1 cellular context compared by ENCODE assay signal in the genomic region with DNA sequence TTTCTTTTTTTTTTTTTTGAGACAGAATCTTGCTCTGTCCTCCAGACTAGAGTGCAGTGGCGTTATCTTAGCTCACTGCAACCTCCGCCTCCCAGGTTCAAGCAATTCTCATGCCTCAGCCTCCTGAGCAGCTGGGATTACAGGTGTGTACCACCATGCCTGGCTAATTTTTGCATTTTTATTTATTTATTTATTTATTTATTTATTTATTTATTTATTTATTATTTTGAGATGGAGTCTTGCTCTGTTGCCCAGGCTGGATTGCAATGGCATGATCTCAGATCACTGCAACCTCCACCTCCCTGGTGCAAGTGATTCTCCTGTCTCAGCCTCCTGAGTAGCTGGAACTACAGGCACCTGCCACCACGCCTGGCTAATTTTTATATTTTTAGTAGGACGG.
A peak's percentile ranks its signal among the peaks of the same experiment; 100 is the strongest.
TF ChIP-seq lines count a peak whose summit lies in the region.

No MANE protein-coding gene starts in this region.

TF ChIP-seq in HEK293, 187 proteins besides CTCF, POLR2A, EP300 and RAD21 (continued from another document):
- TF ChIP-seq ZNF19 (tag by site-specific recombination; IDR thresholded peaks at IDR 0.05; ENCODE audit: low read depth) (0 out of 2 replicates have a peak, but pooled peaks have one; percentile 74), ZNF555 (tag by site-specific recombination; conservative IDR thresholded peaks at IDR 0.05) (peak; percentile 64), ZFP37 (tag by site-specific recombination; IDR thresholded peaks at IDR 0.05) (peak; percentile 52; the same call in 1 of the 2 replicates), ZNF654 (tag by site-specific recombination; IDR thresholded peaks at IDR 0.05; ENCODE audit: low read depth) (peak; percentile 39), ZNF791 (tag by site-specific recombination; IDR thresholded peaks at IDR 0.05) (peak; percentile 16; the same call in 1 of the 2 replicates), ZNF629 (tag by site-specific recombination; IDR thresholded peaks at IDR 0.05) (peak; percentile 42; the same call in 1 of the 2 replicates), ZNF266 (tag by site-specific recombination; IDR thresholded peaks at IDR 0.05; ENCODE audit: low read depth) (peak; percentile 61), ZNF394 (tag by site-specific recombination; IDR thresholded peaks at IDR 0.05; ENCODE audit: borderline replicate concordance) (peak; percentile 90), ZNF404 (tag by site-specific recombination; IDR thresholded peaks at IDR 0.05) (0 out of 2 replicates have a peak, but pooled peaks have one; percentile 41), ZNF426 (tag by site-specific recombination; IDR thresholded peaks at IDR 0.05) (peak; percentile 79), ZXDB (tag by site-specific recombination; IDR thresholded peaks at IDR 0.05) (peak; percentile 58; the same call in 1 of the 2 replicates), ZNF560 (tag by site-specific recombination; IDR thresholded peaks at IDR 0.05; ENCODE audit: borderline replicate concordance) (0 out of 2 replicates have a peak, but pooled peaks have one; percentile 65), ZNF664 (tag by site-specific recombination; IDR thresholded peaks at IDR 0.05) (0 out of 2 replicates have a peak, but pooled peaks have one; percentile 40), OVOL3 (tag by site-specific recombination; IDR thresholded peaks at IDR 0.05) (peak; percentile 35; the same call in 1 of the 2 replicates)
- TF ChIP-seq, protein P1, sequence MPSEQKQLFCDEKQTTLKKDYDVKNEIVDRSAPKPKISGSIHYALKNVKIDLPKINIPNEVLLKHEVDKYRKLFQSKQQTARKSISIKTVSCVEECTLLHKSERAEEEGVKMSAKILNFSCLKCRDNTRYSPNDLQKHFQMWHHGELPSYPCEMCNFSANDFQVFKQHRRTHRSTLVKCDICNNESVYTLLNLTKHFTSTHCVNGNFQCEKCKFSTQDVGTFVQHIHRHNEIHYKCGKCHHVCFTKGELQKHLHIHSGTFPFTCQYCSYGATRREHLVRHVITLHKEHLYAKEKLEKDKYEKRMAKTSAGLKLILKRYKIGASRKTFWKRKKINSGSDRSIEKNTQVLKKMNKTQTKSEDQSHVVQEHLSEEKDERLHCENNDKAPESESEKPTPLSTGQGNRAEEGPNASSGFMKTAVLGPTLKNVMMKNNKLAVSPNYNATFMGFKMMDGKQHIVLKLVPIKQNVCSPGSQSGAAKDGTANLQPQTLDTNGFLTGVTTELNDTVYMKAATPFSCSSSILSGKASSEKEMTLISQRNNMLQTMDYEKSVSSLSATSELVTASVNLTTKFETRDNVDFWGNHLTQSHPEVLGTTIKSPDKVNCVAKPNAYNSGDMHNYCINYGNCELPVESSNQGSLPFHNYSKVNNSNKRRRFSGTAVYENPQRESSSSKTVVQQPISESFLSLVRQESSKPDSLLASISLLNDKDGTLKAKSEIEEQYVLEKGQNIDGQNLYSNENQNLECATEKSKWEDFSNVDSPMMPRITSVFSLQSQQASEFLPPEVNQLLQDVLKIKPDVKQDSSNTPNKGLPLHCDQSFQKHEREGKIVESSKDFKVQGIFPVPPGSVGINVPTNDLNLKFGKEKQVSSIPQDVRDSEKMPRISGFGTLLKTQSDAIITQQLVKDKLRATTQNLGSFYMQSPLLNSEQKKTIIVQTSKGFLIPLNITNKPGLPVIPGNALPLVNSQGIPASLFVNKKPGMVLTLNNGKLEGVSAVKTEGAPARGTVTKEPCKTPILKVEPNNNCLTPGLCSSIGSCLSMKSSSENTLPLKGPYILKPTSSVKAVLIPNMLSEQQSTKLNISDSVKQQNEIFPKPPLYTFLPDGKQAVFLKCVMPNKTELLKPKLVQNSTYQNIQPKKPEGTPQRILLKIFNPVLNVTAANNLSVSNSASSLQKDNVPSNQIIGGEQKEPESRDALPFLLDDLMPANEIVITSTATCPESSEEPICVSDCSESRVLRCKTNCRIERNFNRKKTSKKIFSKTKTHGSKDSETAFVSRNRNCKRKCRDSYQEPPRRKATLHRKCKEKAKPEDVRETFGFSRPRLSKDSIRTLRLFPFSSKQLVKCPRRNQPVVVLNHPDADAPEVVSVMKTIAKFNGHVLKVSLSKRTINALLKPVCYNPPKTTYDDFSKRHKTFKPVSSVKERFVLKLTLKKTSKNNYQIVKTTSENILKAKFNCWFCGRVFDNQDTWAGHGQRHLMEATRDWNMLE (tag by site-specific recombination; conservative IDR thresholded peaks at IDR 0.05; ENCODE audit: low read depth) = peak; percentile 82
- TF ChIP-seq, protein P2, sequence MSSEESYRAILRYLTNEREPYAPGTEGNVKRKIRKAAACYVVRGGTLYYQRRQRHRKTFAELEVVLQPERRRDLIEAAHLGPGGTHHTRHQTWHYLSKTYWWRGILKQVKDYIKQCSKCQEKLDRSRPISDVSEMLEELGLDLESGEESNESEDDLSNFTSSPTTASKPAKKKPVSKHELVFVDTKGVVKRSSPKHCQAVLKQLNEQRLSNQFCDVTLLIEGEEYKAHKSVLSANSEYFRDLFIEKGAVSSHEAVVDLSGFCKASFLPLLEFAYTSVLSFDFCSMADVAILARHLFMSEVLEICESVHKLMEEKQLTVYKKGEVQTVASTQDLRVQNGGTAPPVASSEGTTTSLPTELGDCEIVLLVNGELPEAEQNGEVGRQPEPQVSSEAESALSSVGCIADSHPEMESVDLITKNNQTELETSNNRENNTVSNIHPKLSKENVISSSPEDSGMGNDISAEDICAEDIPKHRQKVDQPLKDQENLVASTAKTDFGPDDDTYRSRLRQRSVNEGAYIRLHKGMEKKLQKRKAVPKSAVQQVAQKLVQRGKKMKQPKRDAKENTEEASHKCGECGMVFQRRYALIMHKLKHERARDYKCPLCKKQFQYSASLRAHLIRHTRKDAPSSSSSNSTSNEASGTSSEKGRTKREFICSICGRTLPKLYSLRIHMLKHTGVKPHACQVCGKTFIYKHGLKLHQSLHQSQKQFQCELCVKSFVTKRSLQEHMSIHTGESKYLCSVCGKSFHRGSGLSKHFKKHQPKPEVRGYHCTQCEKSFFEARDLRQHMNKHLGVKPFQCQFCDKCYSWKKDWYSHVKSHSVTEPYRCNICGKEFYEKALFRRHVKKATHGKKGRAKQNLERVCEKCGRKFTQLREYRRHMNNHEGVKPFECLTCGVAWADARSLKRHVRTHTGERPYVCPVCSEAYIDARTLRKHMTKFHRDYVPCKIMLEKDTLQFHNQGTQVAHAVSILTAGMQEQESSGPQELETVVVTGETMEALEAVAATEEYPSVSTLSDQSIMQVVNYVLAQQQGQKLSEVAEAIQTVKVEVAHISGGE (tag by site-specific recombination; conservative IDR thresholded peaks at IDR 0.05; ENCODE audit: low read depth) = peak; percentile 81
